In the genomic region with DNA sequence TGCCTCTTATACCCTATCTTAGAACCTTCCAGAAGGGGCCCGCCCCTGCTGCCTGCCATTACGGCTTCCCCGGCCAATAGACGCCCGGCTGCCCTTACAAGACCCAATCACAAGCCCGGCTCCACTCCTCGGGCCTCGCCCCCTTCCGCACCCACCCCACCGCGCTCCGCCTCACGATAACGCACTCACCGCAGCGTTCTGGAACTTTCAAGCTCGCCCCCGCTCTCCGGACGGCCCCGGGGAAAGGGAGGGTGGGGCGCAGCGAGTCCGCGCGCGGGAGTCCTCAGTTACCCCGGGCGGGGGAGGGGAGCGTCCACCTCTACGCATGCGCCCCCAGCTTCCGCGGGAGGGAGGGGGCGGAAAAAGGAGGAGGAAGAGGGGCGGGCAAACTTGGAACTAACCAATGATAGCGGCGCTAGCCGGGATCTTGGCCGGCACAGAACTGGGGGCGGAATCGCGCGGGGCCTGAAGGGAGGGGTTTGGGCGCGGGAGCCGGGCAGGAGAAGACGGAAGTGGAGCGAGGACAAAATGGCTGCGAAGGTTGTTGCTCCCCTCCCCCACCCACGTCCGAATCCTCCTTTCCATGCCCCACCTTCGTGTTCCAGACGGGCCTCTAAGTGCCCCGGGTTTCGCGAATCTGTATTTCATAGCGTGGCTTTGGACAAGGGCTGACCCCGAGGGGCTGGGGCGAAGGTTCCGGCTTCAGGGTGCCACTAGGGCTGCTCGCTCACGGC, we compare ENCODE assay signal across 1 cellular context.
TF ChIP-seq lines count a peak whose summit lies in the region.

No MANE protein-coding gene starts in this region.

TF ChIP-seq in K562, 482 proteins besides CTCF, POLR2A, EP300 and RAD21 (continued from another document and continues in another):
- TF ChIP-seq, protein P1, sequence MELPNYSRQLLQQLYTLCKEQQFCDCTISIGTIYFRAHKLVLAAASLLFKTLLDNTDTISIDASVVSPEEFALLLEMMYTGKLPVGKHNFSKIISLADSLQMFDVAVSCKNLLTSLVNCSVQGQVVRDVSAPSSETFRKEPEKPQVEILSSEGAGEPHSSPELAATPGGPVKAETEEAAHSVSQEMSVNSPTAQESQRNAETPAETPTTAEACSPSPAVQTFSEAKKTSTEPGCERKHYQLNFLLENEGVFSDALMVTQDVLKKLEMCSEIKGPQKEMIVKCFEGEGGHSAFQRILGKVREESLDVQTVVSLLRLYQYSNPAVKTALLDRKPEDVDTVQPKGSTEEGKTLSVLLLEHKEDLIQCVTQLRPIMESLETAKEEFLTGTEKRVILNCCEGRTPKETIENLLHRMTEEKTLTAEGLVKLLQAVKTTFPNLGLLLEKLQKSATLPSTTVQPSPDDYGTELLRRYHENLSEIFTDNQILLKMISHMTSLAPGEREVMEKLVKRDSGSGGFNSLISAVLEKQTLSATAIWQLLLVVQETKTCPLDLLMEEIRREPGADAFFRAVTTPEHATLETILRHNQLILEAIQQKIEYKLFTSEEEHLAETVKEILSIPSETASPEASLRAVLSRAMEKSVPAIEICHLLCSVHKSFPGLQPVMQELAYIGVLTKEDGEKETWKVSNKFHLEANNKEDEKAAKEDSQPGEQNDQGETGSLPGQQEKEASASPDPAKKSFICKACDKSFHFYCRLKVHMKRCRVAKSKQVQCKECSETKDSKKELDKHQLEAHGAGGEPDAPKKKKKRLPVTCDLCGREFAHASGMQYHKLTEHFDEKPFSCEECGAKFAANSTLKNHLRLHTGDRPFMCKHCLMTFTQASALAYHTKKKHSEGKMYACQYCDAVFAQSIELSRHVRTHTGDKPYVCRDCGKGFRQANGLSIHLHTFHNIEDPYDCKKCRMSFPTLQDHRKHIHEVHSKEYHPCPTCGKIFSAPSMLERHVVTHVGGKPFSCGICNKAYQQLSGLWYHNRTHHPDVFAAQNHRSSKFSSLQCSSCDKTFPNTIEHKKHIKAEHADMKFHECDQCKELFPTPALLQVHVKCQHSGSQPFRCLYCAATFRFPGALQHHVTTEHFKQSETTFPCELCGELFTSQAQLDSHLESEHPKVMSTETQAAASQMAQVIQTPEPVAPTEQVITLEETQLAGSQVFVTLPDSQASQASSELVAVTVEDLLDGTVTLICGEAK (IDR thresholded peaks at IDR 0.05), result peak; percentile 80
- TF ChIP-seq, protein P1 (CRISPR knock-in tag; IDR thresholded peaks at IDR 0.05), result no peak
- TF ChIP-seq, protein P2, sequence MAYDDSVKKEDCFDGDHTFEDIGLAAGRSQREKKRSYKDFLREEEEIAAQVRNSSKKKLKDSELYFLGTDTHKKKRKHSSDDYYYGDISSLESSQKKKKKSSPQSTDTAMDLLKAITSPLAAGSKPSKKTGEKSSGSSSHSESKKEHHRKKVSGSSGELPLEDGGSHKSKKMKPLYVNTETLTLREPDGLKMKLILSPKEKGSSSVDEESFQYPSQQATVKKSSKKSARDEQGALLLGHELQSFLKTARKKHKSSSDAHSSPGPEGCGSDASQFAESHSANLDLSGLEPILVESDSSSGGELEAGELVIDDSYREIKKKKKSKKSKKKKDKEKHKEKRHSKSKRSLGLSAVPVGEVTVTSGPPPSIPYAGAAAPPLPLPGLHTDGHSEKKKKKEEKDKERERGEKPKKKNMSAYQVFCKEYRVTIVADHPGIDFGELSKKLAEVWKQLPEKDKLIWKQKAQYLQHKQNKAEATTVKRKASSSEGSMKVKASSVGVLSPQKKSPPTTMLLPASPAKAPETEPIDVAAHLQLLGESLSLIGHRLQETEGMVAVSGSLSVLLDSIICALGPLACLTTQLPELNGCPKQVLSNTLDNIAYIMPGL (CRISPR knock-in tag; IDR thresholded peaks at IDR 0.05), result no peak; the same call in 1 of the 2 replicates
- TF ChIP-seq, protein P3, sequence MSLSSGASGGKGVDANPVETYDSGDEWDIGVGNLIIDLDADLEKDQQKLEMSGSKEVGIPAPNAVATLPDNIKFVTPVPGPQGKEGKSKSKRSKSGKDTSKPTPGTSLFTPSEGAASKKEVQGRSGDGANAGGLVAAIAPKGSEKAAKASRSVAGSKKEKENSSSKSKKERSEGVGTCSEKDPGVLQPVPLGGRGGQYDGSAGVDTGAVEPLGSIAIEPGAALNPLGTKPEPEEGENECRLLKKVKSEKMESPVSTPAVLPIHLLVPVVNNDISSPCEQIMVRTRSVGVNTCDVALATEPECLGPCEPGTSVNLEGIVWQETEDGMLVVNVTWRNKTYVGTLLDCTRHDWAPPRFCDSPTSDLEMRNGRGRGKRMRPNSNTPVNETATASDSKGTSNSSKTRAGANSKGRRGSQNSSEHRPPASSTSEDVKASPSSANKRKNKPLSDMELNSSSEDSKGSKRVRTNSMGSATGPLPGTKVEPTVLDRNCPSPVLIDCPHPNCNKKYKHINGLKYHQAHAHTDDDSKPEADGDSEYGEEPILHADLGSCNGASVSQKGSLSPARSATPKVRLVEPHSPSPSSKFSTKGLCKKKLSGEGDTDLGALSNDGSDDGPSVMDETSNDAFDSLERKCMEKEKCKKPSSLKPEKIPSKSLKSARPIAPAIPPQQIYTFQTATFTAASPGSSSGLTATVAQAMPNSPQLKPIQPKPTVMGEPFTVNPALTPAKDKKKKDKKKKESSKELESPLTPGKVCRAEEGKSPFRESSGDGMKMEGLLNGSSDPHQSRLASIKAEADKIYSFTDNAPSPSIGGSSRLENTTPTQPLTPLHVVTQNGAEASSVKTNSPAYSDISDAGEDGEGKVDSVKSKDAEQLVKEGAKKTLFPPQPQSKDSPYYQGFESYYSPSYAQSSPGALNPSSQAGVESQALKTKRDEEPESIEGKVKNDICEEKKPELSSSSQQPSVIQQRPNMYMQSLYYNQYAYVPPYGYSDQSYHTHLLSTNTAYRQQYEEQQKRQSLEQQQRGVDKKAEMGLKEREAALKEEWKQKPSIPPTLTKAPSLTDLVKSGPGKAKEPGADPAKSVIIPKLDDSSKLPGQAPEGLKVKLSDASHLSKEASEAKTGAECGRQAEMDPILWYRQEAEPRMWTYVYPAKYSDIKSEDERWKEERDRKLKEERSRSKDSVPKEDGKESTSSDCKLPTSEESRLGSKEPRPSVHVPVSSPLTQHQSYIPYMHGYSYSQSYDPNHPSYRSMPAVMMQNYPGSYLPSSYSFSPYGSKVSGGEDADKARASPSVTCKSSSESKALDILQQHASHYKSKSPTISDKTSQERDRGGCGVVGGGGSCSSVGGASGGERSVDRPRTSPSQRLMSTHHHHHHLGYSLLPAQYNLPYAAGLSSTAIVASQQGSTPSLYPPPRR (CRISPR knock-in tag; IDR thresholded peaks at IDR 0.05; ENCODE audit: borderline replicate concordance), result no peak
- TF ChIP-seq ZZZ3 (IDR thresholded peaks at IDR 0.05), result no peak
- no peak for TF ChIP-seq CHCHD3 (CRISPR knock-in tag; IDR thresholded peaks at IDR 0.05)
- peak; percentile 15; the same call in 1 of the 2 replicates for TF ChIP-seq ZBTB7A (IDR thresholded peaks at IDR 0.05; ENCODE audit: borderline replicate concordance, control insufficient read depth, low read depth, low read length)
- no peak for TF ChIP-seq EHMT2 (IDR thresholded peaks at IDR 0.05)
- 0 out of 4 replicates have a peak, but pooled peaks of 1 of the 2 experiments have one; percentile 51 for TF ChIP-seq TRIM24 (IDR thresholded peaks at IDR 0.05)
- TF ChIP-seq POLR2AphosphoS2 (IDR thresholded peaks at IDR 0.05; ENCODE audit: low read length), result no peak
- TF ChIP-seq MBD2 (IDR thresholded peaks at IDR 0.05; ENCODE audit: borderline replicate concordance, low read depth), result peak; percentile 53; the same call in 1 of the 2 replicates
- TF ChIP-seq, protein P4, sequence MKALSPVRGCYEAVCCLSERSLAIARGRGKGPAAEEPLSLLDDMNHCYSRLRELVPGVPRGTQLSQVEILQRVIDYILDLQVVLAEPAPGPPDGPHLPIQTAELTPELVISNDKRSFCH (CRISPR knock-in tag; IDR thresholded peaks at IDR 0.05), result no peak
- TF ChIP-seq, protein P4 (tag; IDR thresholded peaks at IDR 0.05), result no peak
- TF ChIP-seq NFE2 (IDR thresholded peaks at IDR 0.05; ENCODE audit: low read depth), result no peak
- no peak for TF ChIP-seq TAF15 (IDR thresholded peaks at IDR 0.05; ENCODE audit: low read depth, low read length)
- TF ChIP-seq, protein P5, sequence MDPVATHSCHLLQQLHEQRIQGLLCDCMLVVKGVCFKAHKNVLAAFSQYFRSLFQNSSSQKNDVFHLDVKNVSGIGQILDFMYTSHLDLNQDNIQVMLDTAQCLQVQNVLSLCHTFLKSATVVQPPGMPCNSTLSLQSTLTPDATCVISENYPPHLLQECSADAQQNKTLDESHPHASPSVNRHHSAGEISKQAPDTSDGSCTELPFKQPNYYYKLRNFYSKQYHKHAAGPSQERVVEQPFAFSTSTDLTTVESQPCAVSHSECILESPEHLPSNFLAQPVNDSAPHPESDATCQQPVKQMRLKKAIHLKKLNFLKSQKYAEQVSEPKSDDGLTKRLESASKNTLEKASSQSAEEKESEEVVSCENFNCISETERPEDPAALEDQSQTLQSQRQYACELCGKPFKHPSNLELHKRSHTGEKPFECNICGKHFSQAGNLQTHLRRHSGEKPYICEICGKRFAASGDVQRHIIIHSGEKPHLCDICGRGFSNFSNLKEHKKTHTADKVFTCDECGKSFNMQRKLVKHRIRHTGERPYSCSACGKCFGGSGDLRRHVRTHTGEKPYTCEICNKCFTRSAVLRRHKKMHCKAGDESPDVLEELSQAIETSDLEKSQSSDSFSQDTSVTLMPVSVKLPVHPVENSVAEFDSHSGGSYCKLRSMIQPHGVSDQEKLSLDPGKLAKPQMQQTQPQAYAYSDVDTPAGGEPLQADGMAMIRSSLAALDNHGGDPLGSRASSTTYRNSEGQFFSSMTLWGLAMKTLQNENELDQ (CRISPR knock-in tag; IDR thresholded peaks at IDR 0.05; ENCODE audit: borderline replicate concordance), result no peak
- TF ChIP-seq, protein P6, sequence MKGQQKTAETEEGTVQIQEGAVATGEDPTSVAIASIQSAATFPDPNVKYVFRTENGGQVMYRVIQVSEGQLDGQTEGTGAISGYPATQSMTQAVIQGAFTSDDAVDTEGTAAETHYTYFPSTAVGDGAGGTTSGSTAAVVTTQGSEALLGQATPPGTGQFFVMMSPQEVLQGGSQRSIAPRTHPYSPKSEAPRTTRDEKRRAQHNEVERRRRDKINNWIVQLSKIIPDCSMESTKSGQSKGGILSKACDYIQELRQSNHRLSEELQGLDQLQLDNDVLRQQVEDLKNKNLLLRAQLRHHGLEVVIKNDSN (CRISPR knock-in tag; IDR thresholded peaks at IDR 0.05), result no peak
- no peak for TF ChIP-seq ZNF134 (CRISPR knock-in tag; conservative IDR thresholded peaks at IDR 0.05)
- TF ChIP-seq TCF3 (CRISPR knock-in tag; IDR thresholded peaks at IDR 0.05), result no peak
- TF ChIP-seq NFXL1 (CRISPR knock-in tag; IDR thresholded peaks at IDR 0.05), result no peak
- TF ChIP-seq SAFB (IDR thresholded peaks at IDR 0.05; ENCODE audit: borderline replicate concordance, low read depth, low read length), result no peak
- no peak for TF ChIP-seq EZH2 (IDR thresholded peaks at IDR 0.05; ENCODE audit: borderline replicate concordance, low read depth, low read length)
- peak; percentile 96 for TF ChIP-seq MTA3 (IDR thresholded peaks at IDR 0.05; ENCODE audit: borderline replicate concordance)
- no peak for TF ChIP-seq CBX8 (IDR thresholded peaks at IDR 0.05; ENCODE audit: borderline replicate concordance, extremely low read depth, low read depth, low read length, poor library complexity, severe bottlenecking)
- no peak for TF ChIP-seq MIER1 (IDR thresholded peaks at IDR 0.05; ENCODE audit: low read depth)
- no peak for TF ChIP-seq CBFA2T2 (conservative IDR thresholded peaks at IDR 0.05)
- no peak for TF ChIP-seq ZNF436 (CRISPR knock-in tag; IDR thresholded peaks at IDR 0.05)
- peak; percentile 39; the same call in 1 of the 2 replicates for TF ChIP-seq POLR2AphosphoS5 (IDR thresholded peaks at IDR 0.05; ENCODE audit: control insufficient read depth, insufficient read depth, low read depth, low read length)
- no peak for TF ChIP-seq ZFP1 (CRISPR knock-in tag; IDR thresholded peaks at IDR 0.05)
- TF ChIP-seq, protein P7, sequence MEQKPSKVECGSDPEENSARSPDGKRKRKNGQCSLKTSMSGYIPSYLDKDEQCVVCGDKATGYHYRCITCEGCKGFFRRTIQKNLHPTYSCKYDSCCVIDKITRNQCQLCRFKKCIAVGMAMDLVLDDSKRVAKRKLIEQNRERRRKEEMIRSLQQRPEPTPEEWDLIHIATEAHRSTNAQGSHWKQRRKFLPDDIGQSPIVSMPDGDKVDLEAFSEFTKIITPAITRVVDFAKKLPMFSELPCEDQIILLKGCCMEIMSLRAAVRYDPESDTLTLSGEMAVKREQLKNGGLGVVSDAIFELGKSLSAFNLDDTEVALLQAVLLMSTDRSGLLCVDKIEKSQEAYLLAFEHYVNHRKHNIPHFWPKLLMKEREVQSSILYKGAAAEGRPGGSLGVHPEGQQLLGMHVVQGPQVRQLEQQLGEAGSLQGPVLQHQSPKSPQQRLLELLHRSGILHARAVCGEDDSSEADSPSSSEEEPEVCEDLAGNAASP (IDR thresholded peaks at IDR 0.05), result peak; percentile 85
- TF ChIP-seq, protein P8, sequence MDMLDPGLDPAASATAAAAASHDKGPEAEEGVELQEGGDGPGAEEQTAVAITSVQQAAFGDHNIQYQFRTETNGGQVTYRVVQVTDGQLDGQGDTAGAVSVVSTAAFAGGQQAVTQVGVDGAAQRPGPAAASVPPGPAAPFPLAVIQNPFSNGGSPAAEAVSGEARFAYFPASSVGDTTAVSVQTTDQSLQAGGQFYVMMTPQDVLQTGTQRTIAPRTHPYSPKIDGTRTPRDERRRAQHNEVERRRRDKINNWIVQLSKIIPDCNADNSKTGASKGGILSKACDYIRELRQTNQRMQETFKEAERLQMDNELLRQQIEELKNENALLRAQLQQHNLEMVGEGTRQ (CRISPR knock-in tag; IDR thresholded peaks at IDR 0.05), result no peak
- peak; percentile 49 for TF ChIP-seq GABPB1 (CRISPR knock-in tag; IDR thresholded peaks at IDR 0.05)
- TF ChIP-seq FOXA1 (IDR thresholded peaks at IDR 0.05; ENCODE audit: borderline replicate concordance), result no peak
- TF ChIP-seq POLR3G (IDR thresholded peaks at IDR 0.05; ENCODE audit: extremely low read depth, insufficient read length, insufficient replicate concordance), result no peak
